Comparison of ENCODE assay signal across 24 cellular contexts in genomic region chr7:66464059-66464458, GRCh38.
"Had no signal": no experiment of that assay in that cellular context is flagged by ENCODE, and none has a peak within 500 bp of the region (broad histone marks: within the 10 kb centered on the region; RNA-seq: fewer than 3 reads in every experiment).

No MANE protein-coding gene starts in this region.

- H3K4me3 Mint-ChIP-seq: activated naive CD8-positive, alpha-beta T cell treated with anti-CD3 and anti-CD28 coated beads for 36 hours; activated T-cell treated with anti-CD3 and anti-CD28 coated beads, Interleukin-2, amount 50 U/mL, for 4 hours; nephron; stimulated activated naive CD8-positive, alpha-beta T cell treated with anti-CD3 and anti-CD28 coated beads, Interleukin-15, Interleukin-2, amounts not matched to agents 100 ng/mL and 50 ng/mL, for 24 hours had no signal

- ATAC-seq: activated T-cell treated with anti-CD3 and anti-CD28 coated beads, Interleukin-2, amount 50 U/mL, for 4 hours; gastrocnemius medialis; left cardiac atrium; pancreas; right cardiac atrium; upper lobe of right lung had no signal

- H3K4me3 ChIP-seq: esophagus squamous epithelium, gastrocnemius medialis, pancreas, thyroid gland, upper lobe of right lung had no signal

- DNase-seq: activated CD4-positive, alpha-beta T cell treated with anti-CD3 and anti-CD28 coated beads, Interleukin-2, amount 50 U/mL, for 48 hours; activated CD8-positive, alpha-beta memory T cell treated with anti-CD3 and anti-CD28 coated beads, Interleukin-2, amount 50 U/mL, for 48 hours; activated naive CD4-positive, alpha-beta T cell; activated naive CD8-positive, alpha-beta T cell treated with anti-CD3 and anti-CD28 coated beads for 36 hours; activated T-cell treated with anti-CD3 and anti-CD28 coated beads, Interleukin-2, amount 50 U/mL, for 4 hours; central memory CD4-positive, alpha-beta T cell; dermis blood vessel endothelial cell; effector CD8-positive, alpha-beta T cell; esophagus squamous epithelium; gastrocnemius medialis; head of caudate nucleus; left cardiac atrium; midbrain; pancreas; right cardiac atrium; stimulated activated CD4-positive, alpha-beta T cell treated with anti-CD3 and anti-CD28 coated beads, Interleukin-4, amount 100 ng/mL, for 24 hours; substantia nigra; thyroid gland; upper lobe of right lung; WERI-Rb-1 had no signal

- H3K27me3 ChIP-seq: esophagus squamous epithelium, gastrocnemius medialis, neutrophil, pancreas, thyroid gland, upper lobe of right lung had no signal

- H3K27ac ChIP-seq: esophagus squamous epithelium, gastrocnemius medialis, neutrophil, pancreas, thyroid gland, upper lobe of right lung, WERI-Rb-1 had no signal

- H3K27me3 Mint-ChIP-seq: activated naive CD8-positive, alpha-beta T cell treated with anti-CD3 and anti-CD28 coated beads for 36 hours; stimulated activated naive CD8-positive, alpha-beta T cell treated with anti-CD3 and anti-CD28 coated beads, Interleukin-15, Interleukin-2, amounts not matched to agents 100 ng/mL and 50 ng/mL, for 24 hours had no signal

- H3K4me1 ChIP-seq: esophagus squamous epithelium, gastrocnemius medialis, thyroid gland, upper lobe of right lung had no signal

- H3K36me3 ChIP-seq: gastrocnemius medialis, neutrophil, pancreas, thyroid gland, upper lobe of right lung, WERI-Rb-1 had no signal

- H3K27ac Mint-ChIP-seq: activated naive CD8-positive, alpha-beta T cell treated with anti-CD3 and anti-CD28 coated beads for 36 hours; activated T-helper 2 cell treated with anti-CD3 and anti-CD28 coated beads, Interferon-gamma antibody, Interleukin-2, Interleukin-4, amounts not matched to agents 10 μg/mL and 5 μg/mL and 100 μg/mL, durations not matched to agents 14 hours and 24 hours and 36 hours; nephron; stimulated activated naive CD8-positive, alpha-beta T cell treated with anti-CD3 and anti-CD28 coated beads, Interleukin-15, Interleukin-2, amounts not matched to agents 100 ng/mL and 50 ng/mL, for 24 hours had no signal

- H3K4me1 Mint-ChIP-seq: nephron had no signal

- H3K9me3 ChIP-seq: esophagus squamous epithelium, gastrocnemius medialis, neutrophil, pancreas, thyroid gland, upper lobe of right lung had no signal
